In genomic region chr6:29708432-29709177, GRCh38 we compare ENCODE assay signal across 10 cellular contexts. TPM values are rescaled to one million over a fixed set of nuclear protein-coding genes. Genes with fewer than 3 reads are reported as not detected.
A peak's percentile ranks its signal among the peaks of the same experiment; 100 is the strongest.
DNase-seq lines count a peak whose midpoint lies in the region; ATAC-seq and TF ChIP-seq lines count a peak whose summit lies in the region.
"Had no signal": no experiment of that assay in that cellular context is flagged by ENCODE, and none has a peak within 500 bp of the region (broad histone marks: within the 10 kb centered on the region; RNA-seq: fewer than 3 reads in every experiment).

No MANE protein-coding gene starts in this region.

- H3K27ac ChIP-seq in OCI-LY3 (ENCODE audit: low read length), result no peak overlapping the region
- H3K27ac ChIP-seq in spleen, result peak overlapping the region; percentile 13 to 85 (median 73)
- H3K27ac ChIP-seq in tibial artery, result no peak overlapping the region

- no peak overlapping the region for H2AFZ ChIP-seq in OCI-LY3 (ENCODE audit: low read depth, low read length)

- no peak overlapping the region for H3K9ac ChIP-seq in OCI-LY3 (ENCODE audit: low read length)

- H3K4me2 ChIP-seq in OCI-LY3 (ENCODE audit: low read length), result peak overlapping the region; percentile 68

- 42 to 50% (median 45%) methylated on average over 11 of the region's 11 CpGs for WGBS in spleen, 5 donors

- no peaks in the 10 kb centered on the region for H3K9me3 Mint-ChIP-seq in activated naive CD4-positive, alpha-beta T cell treated with anti-CD3 and anti-CD28 coated beads, Interleukin-2, amount 10 ng/mL, durations not matched to agents 7 days and 5 days
- H3K9me3 Mint-ChIP-seq in type B pancreatic cell, result no peaks in the 10 kb centered on the region
- H3K9me3 Mint-ChIP-seq in mesothelial cell of epicardium, result no peaks in the 10 kb centered on the region
- H3K9me3 Mint-ChIP-seq: nephron had no signal

- H3K36me3 ChIP-seq in OCI-LY3 (replicated peaks; ENCODE audit: low read depth, low read length) (no peaks in the 10 kb centered on the region), spleen (no peaks in the 10 kb centered on the region), tibial artery (no peaks in the 10 kb centered on the region)

- ATAC-seq in GM18907 (IDR thresholded peaks at IDR 0.05; ENCODE audit: unreplicated experiment), result peak; percentile 61

- no peaks in the 10 kb centered on the region for H3K9me3 ChIP-seq in OCI-LY3 (ENCODE audit: insufficient read depth, low read length)
- no peaks in the 10 kb centered on the region for H3K9me3 ChIP-seq in spleen
- H3K9me3 ChIP-seq in tibial artery, result no peaks in the 10 kb centered on the region

- intact Hi-C loops in spleen (cut with DNase I; ENCODE audit: low total_unique reads), result loop anchor here (5.0 kb wide), 1 partner anchor 44 kb away; no protein-coding TSS in a partner anchor
- intact Hi-C loops in tibial artery (cut with DNase I; ENCODE audit: low total_unique reads), result loop anchor here (5.0 to 10.0 kb wide), 2 partner anchors 46 to 129 kb away; no protein-coding TSS in a partner anchor

- no peaks in the 10 kb centered on the region for H3K36me3 Mint-ChIP-seq in activated naive CD4-positive, alpha-beta T cell treated with anti-CD3 and anti-CD28 coated beads, Interleukin-2, amount 10 ng/mL, durations not matched to agents 7 days and 5 days
- H3K36me3 Mint-ChIP-seq in type B pancreatic cell, result no peaks in the 10 kb centered on the region
- no peaks in the 10 kb centered on the region for H3K36me3 Mint-ChIP-seq in mesothelial cell of epicardium

- peaks cover 20% of the 10 kb centered on the region for H3K27me3 ChIP-seq in OCI-LY3 (ENCODE audit: low read depth, low read length)
- no peaks in the 10 kb centered on the region for H3K27me3 ChIP-seq in spleen (replicated peaks in 1 of 7)
- peaks cover 0 to 33% of the 10 kb centered on the region in 2 donors for H3K27me3 ChIP-seq in tibial artery

- H3K4me1 ChIP-seq in OCI-LY3 (ENCODE audit: low read length), result peaks cover 13% of the 10 kb centered on the region
- H3K4me1 ChIP-seq in spleen, result peaks cover 0 to 40% (median 19%) of the 10 kb centered on the region in 6 donors
- no peaks in the 10 kb centered on the region for H3K4me1 ChIP-seq in tibial artery

- no peaks in the 10 kb centered on the region for H4K20me1 ChIP-seq in OCI-LY3 (ENCODE audit: insufficient read depth, low read length)

- TF ChIP-seq CTCF in OCI-LY3 (IDR thresholded peaks at IDR 0.05; ENCODE audit: low read depth, low read length), result no peak
- no peak for TF ChIP-seq CTCF in spleen (IDR thresholded peaks at IDR 0.05 in 8 of 11, conservative IDR thresholded peaks at IDR 0.05 in 3 of 11)
- TF ChIP-seq CTCF in tibial artery (IDR thresholded peaks at IDR 0.05), result no peak
- no peak for TF ChIP-seq CTCF in type B pancreatic cell (conservative IDR thresholded peaks at IDR 0.05)
- TF ChIP-seq CTCF in mesothelial cell of epicardium (IDR thresholded peaks at IDR 0.05; ENCODE audit: unreplicated experiment), result no peak

- CTCF ChIA-PET in activated naive CD4-positive, alpha-beta T cell treated with anti-CD3 and anti-CD28 coated beads, Interleukin-2, amount 10 ng/mL, durations not matched to agents 7 days and 5 days (lab: Charles Lee), result interaction anchor here (0.6 to 6.8 kb wide), 17 partner anchors 8 to 257 kb away, joined by 3 to 59 read pairs (median 6); no protein-coding TSS in a partner anchor

- H3K4me3 ChIP-seq in OCI-LY3 (ENCODE audit: low read length), result peak overlapping the region; percentile 62
- H3K4me3 ChIP-seq in spleen, result peak overlapping the region in 4 of 8 donors; percentile 13 to 53 (median 20)
- H3K4me3 ChIP-seq in tibial artery, result no peak overlapping the region

- peak overlapping the region; percentile 76 for H3K4me3 Mint-ChIP-seq in activated naive CD4-positive, alpha-beta T cell treated with anti-CD3 and anti-CD28 coated beads, Interleukin-2, amount 10 ng/mL, durations not matched to agents 7 days and 5 days
- no peak overlapping the region for H3K4me3 Mint-ChIP-seq in type B pancreatic cell
- H3K4me3 Mint-ChIP-seq in mesothelial cell of epicardium, result no peak overlapping the region
- H3K4me3 Mint-ChIP-seq: nephron had no signal

- no peaks in the 10 kb centered on the region for H3K79me2 ChIP-seq in OCI-LY3 (ENCODE audit: low read length)

- H3K4me1 Mint-ChIP-seq in activated naive CD4-positive, alpha-beta T cell treated with anti-CD3 and anti-CD28 coated beads, Interleukin-2, amount 10 ng/mL, durations not matched to agents 7 days and 5 days, result peaks cover 70% of the 10 kb centered on the region
- H3K4me1 Mint-ChIP-seq in type B pancreatic cell (ENCODE audit: unreplicated experiment) (no peaks in the 10 kb centered on the region), mesothelial cell of epicardium (no peaks in the 10 kb centered on the region)

- H3K27ac Mint-ChIP-seq in activated naive CD4-positive, alpha-beta T cell treated with anti-CD3 and anti-CD28 coated beads, Interleukin-2, amount 10 ng/mL, durations not matched to agents 7 days and 5 days, result peak overlapping the region; percentile 95
- H3K27ac Mint-ChIP-seq in type B pancreatic cell (no peak overlapping the region), mesothelial cell of epicardium (no peak overlapping the region)
- H3K27ac Mint-ChIP-seq: nephron had no signal

- TF ChIP-seq POLR2A in spleen (IDR thresholded peaks at IDR 0.05), result no peak

- DNase-seq in activated naive CD4-positive, alpha-beta T cell treated with anti-CD3 and anti-CD28 coated beads, Interleukin-2, amount 10 ng/mL, durations not matched to agents 7 days and 5 days, result peak; percentile 91
- DNase-seq in spleen (no peak), tibial artery (no peak), type B pancreatic cell (ENCODE audit: extremely low spot score, unreplicated experiment) (no peak), mesothelial cell of epicardium (ENCODE audit: low spot score in 2 of 2, unreplicated experiment in 2 of 2) (no peak), medulla oblongata (ENCODE audit: extremely low spot score) (no peak)
- DNase-seq: NCI-H446 had no signal

- peaks cover 21% of the 10 kb centered on the region for H3K27me3 Mint-ChIP-seq in activated naive CD4-positive, alpha-beta T cell treated with anti-CD3 and anti-CD28 coated beads, Interleukin-2, amount 10 ng/mL, durations not matched to agents 7 days and 5 days
- H3K27me3 Mint-ChIP-seq in type B pancreatic cell, result peaks cover 79% of the 10 kb centered on the region
- H3K27me3 Mint-ChIP-seq in mesothelial cell of epicardium (ENCODE audit: low read depth), result peaks cover 92% of the 10 kb centered on the region

RNA-seq across cellular contexts. Expression of gene HLA-F, which starts 14.6 kb away (rescaled TPM):
- 100 to 1,000 TPM; 402 to 532 (median 496) TPM for total RNA-seq in spleen
- polyA plus RNA-seq in spleen, result 100 to 1,000 TPM; 501 to 663 (median 577) TPM
- 2.8 and 13.2 TPM in 2 replicates for total RNA-seq in type B pancreatic cell (ENCODE audit: low replicate concordance)
- 2.0 to 2.5 TPM (median 2.1 TPM) in 3 replicates for total RNA-seq in mesothelial cell of epicardium

RNA-seq across cellular contexts. Expression of gene ZFP57, which starts 27.7 kb away (rescaled TPM):
- total RNA-seq in spleen, result 1 to 10 TPM in 1 of 7 donors, under 1 TPM in 2, not detected in 4; 0.37 to 2.8 (median 0.55) TPM
- 1 to 10 TPM in 1 of 3 donors, not detected in 2; 6.8 TPM for polyA plus RNA-seq in spleen
- not detected in 2 replicates for total RNA-seq in type B pancreatic cell (ENCODE audit: low replicate concordance)
- 0.11 TPM in 2 of 3 replicates, not detected in the other for total RNA-seq in mesothelial cell of epicardium

RNA-seq across cellular contexts. Expression of gene MOG, which starts 51.7 kb away (rescaled TPM):
- not detected for total RNA-seq in spleen
- not detected for polyA plus RNA-seq in spleen
- not detected in 2 replicates for total RNA-seq in type B pancreatic cell (ENCODE audit: low replicate concordance)
- 0.65 to 1.4 TPM (median 0.82 TPM) in 3 replicates for total RNA-seq in mesothelial cell of epicardium

Comparison
In these comparisons a context has a peak if more than half of its experiments do, and no peak if none do; other contexts are left out.
1. H3K27ac ChIP-seq: peak in spleen (8 of 8); none in OCI-LY3 (single experiment) and tibial artery (0 of 2).
2. RNA of gene HLA-F, which starts 14.6 kb away (total RNA-seq): 402 to 532 TPM in spleen; 2.8 to 13.2 TPM in type B pancreatic cell and 2.0 to 2.5 TPM in mesothelial cell of epicardium; every median in the first group is over 10 times any median in the second.